ENCODE assay signal across 31 cellular contexts in genomic region chr1:193108471-193108870, GRCh38.
"Had no signal": no experiment of that assay in that cellular context is flagged by ENCODE, and none has a peak within 500 bp of the region (broad histone marks: within the 10 kb centered on the region; RNA-seq: fewer than 3 reads in every experiment).

No MANE protein-coding gene starts in this region.

- H3K27ac Mint-ChIP-seq: activated CD4-positive, alpha-beta memory T cell treated with anti-CD3 and anti-CD28 coated beads for 36 hours; activated CD4-positive, alpha-beta T cell treated with anti-CD3 and anti-CD28 coated beads for 36 hours; activated CD4-positive, alpha-beta T cell treated with anti-CD3 and anti-CD28 coated beads, Interleukin-2, amount 10 ng/mL, durations not matched to agents 24 days and 14 days; activated CD8-positive, alpha-beta memory T cell treated with anti-CD3 and anti-CD28 coated beads, Interleukin-2, amount 10 ng/mL, durations not matched to agents 7 days and 5 days; activated CD8-positive, alpha-beta T cell treated with anti-CD3 and anti-CD28 coated beads, Interleukin-2, amount 10 ng/mL, durations not matched to agents 7 days and 5 days; activated naive CD4-positive, alpha-beta T cell treated with anti-CD3 and anti-CD28 coated beads for 36 hours; activated naive CD4-positive, alpha-beta T cell treated with anti-CD3 and anti-CD28 coated beads, Interleukin-2, amount 50 U/mL, for 72 hours; activated naive CD8-positive, alpha-beta T cell treated with anti-CD3 and anti-CD28 coated beads, Interleukin-2, amount 10 ng/mL, durations not matched to agents 7 days and 5 days; activated T-helper 1 cell treated with anti-CD3 and anti-CD28 coated beads, Interleukin-12 subunit alpha, Interleukin-12 subunit beta, Interleukin-2, Interleukin-4 antibody, amounts not matched to agents 30 ng/mL and 10 ng/mL and 1 ng/mL, durations not matched to agents 14 hours and 24 hours and 36 hours; activated T-helper 2 cell treated with anti-CD3 and anti-CD28 coated beads, Interferon-gamma antibody, Interleukin-2, Interleukin-4, amounts not matched to agents 10 μg/mL and 5 μg/mL and 100 μg/mL, durations not matched to agents 14 hours and 24 hours and 36 hours; effector memory CD8-positive, alpha-beta T cell; T-helper 17 cell; T-helper 2 cell treated with Interferon-gamma antibody and Interleukin-4, amounts not matched to agents 5 μg/mL and 100 μg/mL, for 36 hours had no signal

- H3K27ac ChIP-seq: ascending aorta, brain microvascular endothelial cell, coronary artery, epithelial cell of prostate, esophagus squamous epithelium, gastroesophageal sphincter had no signal

- H3K4me3 Mint-ChIP-seq: activated CD4-positive, alpha-beta memory T cell treated with anti-CD3 and anti-CD28 coated beads for 36 hours; activated CD4-positive, alpha-beta T cell treated with anti-CD3 and anti-CD28 coated beads for 36 hours; activated CD4-positive, alpha-beta T cell treated with anti-CD3 and anti-CD28 coated beads, Interleukin-2, amount 10 ng/mL, durations not matched to agents 24 days and 14 days; activated CD8-positive, alpha-beta memory T cell treated with anti-CD3 and anti-CD28 coated beads, Interleukin-2, amount 10 ng/mL, durations not matched to agents 7 days and 5 days; activated CD8-positive, alpha-beta T cell treated with anti-CD3 and anti-CD28 coated beads, Interleukin-2, amount 10 ng/mL, durations not matched to agents 7 days and 5 days; activated naive CD4-positive, alpha-beta T cell treated with anti-CD3 and anti-CD28 coated beads for 36 hours; activated naive CD8-positive, alpha-beta T cell treated with anti-CD3 and anti-CD28 coated beads, Interleukin-2, amount 10 ng/mL, durations not matched to agents 7 days and 5 days; activated T-helper 1 cell treated with anti-CD3 and anti-CD28 coated beads, Interleukin-12 subunit alpha, Interleukin-12 subunit beta, Interleukin-2, Interleukin-4 antibody, amounts not matched to agents 30 ng/mL and 10 ng/mL and 1 ng/mL, durations not matched to agents 14 hours and 24 hours and 36 hours; central memory CD8-positive, alpha-beta T cell; effector memory CD8-positive, alpha-beta T cell; T-helper 17 cell; T-helper 2 cell treated with Interferon-gamma antibody and Interleukin-4, amounts not matched to agents 5 μg/mL and 100 μg/mL, for 36 hours had no signal

- H3K9me3 Mint-ChIP-seq: activated CD4-positive, alpha-beta memory T cell treated with anti-CD3 and anti-CD28 coated beads for 36 hours; activated CD4-positive, alpha-beta T cell treated with anti-CD3 and anti-CD28 coated beads, Interleukin-2, amount 10 ng/mL, durations not matched to agents 24 days and 14 days; activated naive CD4-positive, alpha-beta T cell treated with anti-CD3 and anti-CD28 coated beads for 36 hours; activated naive CD4-positive, alpha-beta T cell treated with anti-CD3 and anti-CD28 coated beads, Interleukin-2, amount 50 U/mL, for 72 hours; activated naive CD8-positive, alpha-beta T cell treated with anti-CD3 and anti-CD28 coated beads, Interleukin-2, amount 10 ng/mL, durations not matched to agents 7 days and 5 days; activated T-helper 1 cell treated with anti-CD3 and anti-CD28 coated beads, Interleukin-12 subunit alpha, Interleukin-12 subunit beta, Interleukin-2, Interleukin-4 antibody, amounts not matched to agents 30 ng/mL and 10 ng/mL and 1 ng/mL, durations not matched to agents 14 hours and 24 hours and 36 hours; activated T-helper 2 cell treated with anti-CD3 and anti-CD28 coated beads, Interferon-gamma antibody, Interleukin-2, Interleukin-4, amounts not matched to agents 10 μg/mL and 5 μg/mL and 100 μg/mL, durations not matched to agents 14 hours and 24 hours and 36 hours; central memory CD8-positive, alpha-beta T cell; effector memory CD8-positive, alpha-beta T cell; T-helper 2 cell treated with Interferon-gamma antibody and Interleukin-4, amounts not matched to agents 5 μg/mL and 100 μg/mL, for 36 hours had no signal

- H3K27me3 Mint-ChIP-seq: activated CD4-positive, alpha-beta memory T cell treated with anti-CD3 and anti-CD28 coated beads for 36 hours; activated CD4-positive, alpha-beta T cell treated with anti-CD3 and anti-CD28 coated beads for 36 hours; central memory CD8-positive, alpha-beta T cell; effector memory CD8-positive, alpha-beta T cell; T-helper 17 cell had no signal

- ATAC-seq: activated CD4-positive, alpha-beta T cell treated with anti-CD3 and anti-CD28 coated beads for 36 hours; activated CD8-positive, alpha-beta memory T cell treated with anti-CD3 and anti-CD28 coated beads, Interleukin-2, amount 10 ng/mL, durations not matched to agents 7 days and 5 days; activated CD8-positive, alpha-beta T cell treated with anti-CD3 and anti-CD28 coated beads, Interleukin-2, amount 10 ng/mL, durations not matched to agents 7 days and 5 days; activated naive CD4-positive, alpha-beta T cell treated with anti-CD3 and anti-CD28 coated beads, Interleukin-2, amount 50 U/mL, for 72 hours; effector memory CD8-positive, alpha-beta T cell; gastroesophageal sphincter; T-helper 17 cell had no signal

- H3K36me3 Mint-ChIP-seq: activated CD4-positive, alpha-beta memory T cell treated with anti-CD3 and anti-CD28 coated beads for 36 hours; activated CD8-positive, alpha-beta memory T cell treated with anti-CD3 and anti-CD28 coated beads, Interleukin-2, amount 10 ng/mL, durations not matched to agents 7 days and 5 days; activated naive CD4-positive, alpha-beta T cell treated with anti-CD3 and anti-CD28 coated beads, Interleukin-2, amount 50 U/mL, for 72 hours had no signal

- DNase-seq: activated CD4-positive, alpha-beta memory T cell treated with anti-CD3 and anti-CD28 coated beads for 36 hours; activated CD4-positive, alpha-beta T cell treated with anti-CD3 and anti-CD28 coated beads for 36 hours; activated CD4-positive, alpha-beta T cell treated with anti-CD3 and anti-CD28 coated beads, Interleukin-2, amount 10 ng/mL, durations not matched to agents 24 days and 14 days; activated CD4-positive, CD25-positive, alpha-beta regulatory T cell; activated CD4-positive, CD25-positive, alpha-beta regulatory T cell treated with anti-CD3 and anti-CD28 coated beads, Interleukin-2, amount 50 U/mL, for 72 hours; activated CD8-positive, alpha-beta memory T cell treated with anti-CD3 and anti-CD28 coated beads, Interleukin-2, amount 10 ng/mL, durations not matched to agents 7 days and 5 days; activated CD8-positive, alpha-beta memory T cell treated with anti-CD3 and anti-CD28 coated beads, Interleukin-2, amount 50 U/mL, for 4 hours; activated CD8-positive, alpha-beta T cell treated with anti-CD3 and anti-CD28 coated beads, Interleukin-2, amount 10 ng/mL, durations not matched to agents 7 days and 5 days; activated effector memory CD4-positive, alpha-beta T cell treated with anti-CD3 and anti-CD28 coated beads, Interleukin-2, amount 50 U/mL, for 16 hours; activated naive CD4-positive, alpha-beta T cell treated with anti-CD3 and anti-CD28 coated beads for 36 hours; activated naive CD8-positive, alpha-beta T cell treated with anti-CD3 and anti-CD28 coated beads, Interleukin-2, amount 10 ng/mL, durations not matched to agents 7 days and 5 days; activated T-cell treated with anti-CD3 and anti-CD28 coated beads, Interleukin-2, amount 50 U/mL, for 1 hour; activated T-cell treated with anti-CD3 and anti-CD28 coated beads, Interleukin-2, amount 50 U/mL, for 48 hours; brain microvascular endothelial cell; dermis blood vessel endothelial cell; effector CD4-positive, alpha-beta T cell; effector memory CD8-positive, alpha-beta T cell; esophagus squamous epithelium; foreskin melanocyte; T-helper 1 cell; T-helper 17 cell; T1000 had no signal
